ENCODE assay signal across 10 cellular contexts in genomic region chr14:71478542-71478941, GRCh38.
DNase-seq lines count a peak whose midpoint lies in the region; ATAC-seq, FAIRE-seq and TF ChIP-seq lines count a peak whose summit lies in the region.
"Had no signal": no experiment of that assay in that cellular context is flagged by ENCODE, and none has a peak within 500 bp of the region (broad histone marks: within the 10 kb centered on the region; RNA-seq: fewer than 3 reads in every experiment).

No MANE protein-coding gene starts in this region.

- no peaks in the 10 kb centered on the region for H3K9me3 ChIP-seq in BLaER1
- H3K9me3 ChIP-seq in ascending aorta, result no peaks in the 10 kb centered on the region

- no peaks in the 10 kb centered on the region for H3K9me3 Mint-ChIP-seq in activated naive CD8-positive, alpha-beta T cell treated with anti-CD3 and anti-CD28 coated beads for 36 hours
- H3K9me3 Mint-ChIP-seq in mesothelial cell of epicardium, result no peaks in the 10 kb centered on the region

- TF ChIP-seq CTCF in ascending aorta (IDR thresholded peaks at IDR 0.05) (no peak), mesothelial cell of epicardium (IDR thresholded peaks at IDR 0.05; ENCODE audit: unreplicated experiment) (no peak)

- no peaks in the 10 kb centered on the region for H3K79me2 ChIP-seq in mesendoderm (ENCODE audit: control insufficient read depth, insufficient read depth, low read length)

- H3K4me1 ChIP-seq in BLaER1 (peaks cover 8% of the 10 kb centered on the region), mesendoderm (ENCODE audit: control insufficient read depth, low read depth, low read length) (peaks cover 2% of the 10 kb centered on the region), ascending aorta (no peaks in the 10 kb centered on the region)

- H3K27me3 ChIP-seq in BLaER1 (no peaks in the 10 kb centered on the region), mesendoderm (ENCODE audit: insufficient read depth, low read length, poor library complexity) (no peaks in the 10 kb centered on the region), ascending aorta (no peaks in the 10 kb centered on the region)

- H2BK15ac ChIP-seq in mesendoderm (replicated peaks; ENCODE audit: low read depth), result no peak overlapping the region

- no peak overlapping the region for H4K8ac ChIP-seq in mesendoderm (ENCODE audit: low read depth, low read length)

- no peak overlapping the region for H2BK5ac ChIP-seq in mesendoderm (ENCODE audit: low read length)

- peaks cover 23% of the 10 kb centered on the region for H3K36me3 Mint-ChIP-seq in activated naive CD8-positive, alpha-beta T cell treated with anti-CD3 and anti-CD28 coated beads for 36 hours
- no peaks in the 10 kb centered on the region for H3K36me3 Mint-ChIP-seq in mesothelial cell of epicardium

- intact Hi-C loops in ascending aorta (cut with DNase I), result no loop called here

- H2AK5ac ChIP-seq in mesendoderm (ENCODE audit: low read length), result no peak overlapping the region

- H3K9ac ChIP-seq in BLaER1 (no peak overlapping the region), mesendoderm (ENCODE audit: low read length) (no peak overlapping the region)

- no CpG with 5 or more reads among the region's 4 CpGs for WGBS in mesendoderm (ENCODE audit: extremely low coverage, insufficient coverage, low lambda C conversion rate)

- H3K27ac ChIP-seq in BLaER1, result no peak overlapping the region
- H3K27ac ChIP-seq in mesendoderm (ENCODE audit: low read depth, low read length), result no peak overlapping the region
- no peak overlapping the region for H3K27ac ChIP-seq in ascending aorta

- ATAC-seq in GM21423 (IDR thresholded peaks at IDR 0.05; ENCODE audit: unreplicated experiment), result no peak

- peak overlapping the region; percentile 6 for H3K4me3 Mint-ChIP-seq in activated naive CD8-positive, alpha-beta T cell treated with anti-CD3 and anti-CD28 coated beads for 36 hours
- no peak overlapping the region for H3K4me3 Mint-ChIP-seq in mesothelial cell of epicardium

- H3K56ac ChIP-seq in mesendoderm (ENCODE audit: low read length), result peak overlapping the region; percentile 39

- H3K4me2 ChIP-seq in BLaER1, result peak overlapping the region; percentile 25; the same call in 1 of the 2 replicates
- no peak overlapping the region for H3K4me2 ChIP-seq in mesendoderm (ENCODE audit: low read length)

- no peak overlapping the region for H3K4me3 ChIP-seq in BLaER1
- H3K4me3 ChIP-seq in mesendoderm (ENCODE audit: low read length), result no peak overlapping the region
- no peak overlapping the region for H3K4me3 ChIP-seq in ascending aorta

- peak; percentile 74 for FAIRE-seq in HTR-8/SVneo (lab: Jason Lieb, UNC)

- H3K4ac ChIP-seq in mesendoderm (ENCODE audit: low read depth, low read length), result no peak overlapping the region

- H2BK120ac ChIP-seq in mesendoderm (ENCODE audit: low read depth, low read length), result no peak overlapping the region

- H3K36me3 ChIP-seq in BLaER1, result no peaks in the 10 kb centered on the region
- no peaks in the 10 kb centered on the region for H3K36me3 ChIP-seq in mesendoderm (ENCODE audit: control insufficient read depth, insufficient read depth, low read length)
- H3K36me3 ChIP-seq in ascending aorta, result no peaks in the 10 kb centered on the region

- no peak for DNase-seq in HTR-8/SVneo (ENCODE audit: insufficient read length, low spot score)
- peak; percentile 17 for DNase-seq in activated naive CD8-positive, alpha-beta T cell treated with anti-CD3 and anti-CD28 coated beads for 36 hours
- no peak for DNase-seq in mesendoderm
- no peak for DNase-seq in ascending aorta (ENCODE audit: low spot score in 2 of 2)
- DNase-seq in mesothelial cell of epicardium (ENCODE audit: low spot score in 2 of 2, unreplicated experiment in 2 of 2), result no peak
- DNase-seq in NCI-H1436 treated with DMSO at 0.1 percent for 48 hours (lab: John Stamatoyannopoulos, UW), result no peak
- DNase-seq: activated T-cell treated with anti-CD3 and anti-CD28 coated beads, Interleukin-2, amount 50 U/mL, for 1 hour; stimulated activated CD4-positive, alpha-beta T cell treated with anti-CD3 and anti-CD28 coated beads, Interleukin-2, amount 100 ng/mL, for 24 hours had no signal

- H3K27me3 Mint-ChIP-seq in activated naive CD8-positive, alpha-beta T cell treated with anti-CD3 and anti-CD28 coated beads for 36 hours, result no peaks in the 10 kb centered on the region
- no peaks in the 10 kb centered on the region for H3K27me3 Mint-ChIP-seq in mesothelial cell of epicardium (ENCODE audit: low read depth)

- no peak overlapping the region for H4K5ac ChIP-seq in mesendoderm (ENCODE audit: low read length)

- H3K79me1 ChIP-seq in mesendoderm (ENCODE audit: low read length), result peaks cover 3% of the 10 kb centered on the region

- peak overlapping the region; percentile 60 for H3K18ac ChIP-seq in mesendoderm (ENCODE audit: low read length)

- H3K27ac Mint-ChIP-seq in activated naive CD8-positive, alpha-beta T cell treated with anti-CD3 and anti-CD28 coated beads for 36 hours, result peak overlapping the region; percentile 76
- no peak overlapping the region for H3K27ac Mint-ChIP-seq in mesothelial cell of epicardium

- H3K23ac ChIP-seq in mesendoderm (ENCODE audit: low read length), result no peak overlapping the region

- H3K4me1 Mint-ChIP-seq in activated naive CD8-positive, alpha-beta T cell treated with anti-CD3 and anti-CD28 coated beads for 36 hours, result peaks cover 44% of the 10 kb centered on the region
- peaks cover 6% of the 10 kb centered on the region for H3K4me1 Mint-ChIP-seq in mesothelial cell of epicardium

- H4K20me1 ChIP-seq in BLaER1, result no peaks in the 10 kb centered on the region
